24 cellular contexts compared by ENCODE assay signal in genomic region chr13:51181752-51182383, GRCh38. TPM values are rescaled to one million over a fixed set of nuclear protein-coding genes. Genes with fewer than 3 reads are reported as not detected.
"Had no signal": no experiment of that assay in that cellular context is flagged by ENCODE, and none has a peak within 500 bp of the region (broad histone marks: within the 10 kb centered on the region; RNA-seq: fewer than 3 reads in every experiment).

No MANE protein-coding gene starts in this region.

- DNase-seq: hypothalamus; islet precursor cell; left ventricle myocardium inferior; mesendoderm; naive B cell; natural killer cell; nephron progenitor cell; ovary; right cardiac atrium; sigmoid colon; small intestine; spleen; stimulated activated CD4-positive, alpha-beta T cell treated with anti-CD3 and anti-CD28 coated beads, Interleukin-4, amount 100 ng/mL, for 24 hours; stimulated activated naive CD4-positive, alpha-beta T cell; tibial artery; trophoblast cell; upper lobe of right lung had no signal

- H3K27ac Mint-ChIP-seq: mesothelial cell of epicardium; natural killer cell; nephron progenitor cell; progenitor cell of endocrine pancreas; stimulated activated effector memory CD8-positive, alpha-beta T cell treated with anti-CD3 and anti-CD28 coated beads, Interleukin-12 subunit alpha, Interleukin-12 subunit beta, amount 100 ng/mL, for 72 hours; stimulated activated naive CD8-positive, alpha-beta T cell treated with anti-CD3 and anti-CD28 coated beads, Interleukin-15, Interleukin-2, amounts not matched to agents 100 ng/mL and 50 ng/mL, for 24 hours had no signal

- H3K27me3 ChIP-seq: ovary, sigmoid colon, upper lobe of right lung had no signal

- ATAC-seq: natural killer cell; right cardiac atrium; stimulated activated effector memory CD8-positive, alpha-beta T cell treated with anti-CD3 and anti-CD28 coated beads, Interleukin-12 subunit alpha, Interleukin-12 subunit beta, amount 100 ng/mL, for 72 hours; upper lobe of right lung had no signal

- H3K36me3 ChIP-seq: left ventricle myocardium inferior, ovary, sigmoid colon, spleen, suprapubic skin, thoracic aorta, tibial artery, upper lobe of right lung had no signal

- H3K4me1 Mint-ChIP-seq: mesothelial cell of epicardium; naive B cell; natural killer cell; nephron progenitor cell; stimulated activated effector memory CD8-positive, alpha-beta T cell treated with anti-CD3 and anti-CD28 coated beads, Interleukin-12 subunit alpha, Interleukin-12 subunit beta, amount 100 ng/mL, for 72 hours had no signal

- H3K9me3 Mint-ChIP-seq: natural killer cell; stimulated activated effector memory CD8-positive, alpha-beta T cell treated with anti-CD3 and anti-CD28 coated beads, Interleukin-12 subunit alpha, Interleukin-12 subunit beta, amount 100 ng/mL, for 72 hours; stimulated activated naive CD8-positive, alpha-beta T cell treated with anti-CD3 and anti-CD28 coated beads, Interleukin-15, Interleukin-2, amounts not matched to agents 100 ng/mL and 50 ng/mL, for 24 hours had no signal

- H3K4me1 ChIP-seq: left ventricle myocardium inferior, sigmoid colon, spleen, suprapubic skin, tibial artery, upper lobe of right lung had no signal

- H3K9me3 ChIP-seq: left ventricle myocardium inferior, ovary, sigmoid colon, spleen, suprapubic skin, thoracic aorta, tibial artery, upper lobe of right lung had no signal

- H3K4me3 Mint-ChIP-seq: mesothelial cell of epicardium; naive B cell; natural killer cell; nephron progenitor cell; stimulated activated effector memory CD8-positive, alpha-beta T cell treated with anti-CD3 and anti-CD28 coated beads, Interleukin-12 subunit alpha, Interleukin-12 subunit beta, amount 100 ng/mL, for 72 hours; stimulated activated naive CD8-positive, alpha-beta T cell treated with anti-CD3 and anti-CD28 coated beads, Interleukin-15, Interleukin-2, amounts not matched to agents 100 ng/mL and 50 ng/mL, for 24 hours had no signal

- H3K27ac ChIP-seq: left ventricle myocardium inferior, ovary, sigmoid colon, spleen, suprapubic skin, thoracic aorta, tibial artery, upper lobe of right lung had no signal

- H3K4me3 ChIP-seq: left ventricle myocardium inferior, lung, ovary, sigmoid colon, spleen, suprapubic skin, thoracic aorta, tibial artery, upper lobe of right lung had no signal

- H3K36me3 Mint-ChIP-seq: mesothelial cell of epicardium; naive B cell; natural killer cell; stimulated activated effector memory CD8-positive, alpha-beta T cell treated with anti-CD3 and anti-CD28 coated beads, Interleukin-12 subunit alpha, Interleukin-12 subunit beta, amount 100 ng/mL, for 72 hours had no signal

RNA-seq across cellular contexts. Expression of gene FAM124A, which starts 40.3 kb away (rescaled TPM):
- total RNA-seq: natural killer cell had no signal
